In the genomic region with DNA sequence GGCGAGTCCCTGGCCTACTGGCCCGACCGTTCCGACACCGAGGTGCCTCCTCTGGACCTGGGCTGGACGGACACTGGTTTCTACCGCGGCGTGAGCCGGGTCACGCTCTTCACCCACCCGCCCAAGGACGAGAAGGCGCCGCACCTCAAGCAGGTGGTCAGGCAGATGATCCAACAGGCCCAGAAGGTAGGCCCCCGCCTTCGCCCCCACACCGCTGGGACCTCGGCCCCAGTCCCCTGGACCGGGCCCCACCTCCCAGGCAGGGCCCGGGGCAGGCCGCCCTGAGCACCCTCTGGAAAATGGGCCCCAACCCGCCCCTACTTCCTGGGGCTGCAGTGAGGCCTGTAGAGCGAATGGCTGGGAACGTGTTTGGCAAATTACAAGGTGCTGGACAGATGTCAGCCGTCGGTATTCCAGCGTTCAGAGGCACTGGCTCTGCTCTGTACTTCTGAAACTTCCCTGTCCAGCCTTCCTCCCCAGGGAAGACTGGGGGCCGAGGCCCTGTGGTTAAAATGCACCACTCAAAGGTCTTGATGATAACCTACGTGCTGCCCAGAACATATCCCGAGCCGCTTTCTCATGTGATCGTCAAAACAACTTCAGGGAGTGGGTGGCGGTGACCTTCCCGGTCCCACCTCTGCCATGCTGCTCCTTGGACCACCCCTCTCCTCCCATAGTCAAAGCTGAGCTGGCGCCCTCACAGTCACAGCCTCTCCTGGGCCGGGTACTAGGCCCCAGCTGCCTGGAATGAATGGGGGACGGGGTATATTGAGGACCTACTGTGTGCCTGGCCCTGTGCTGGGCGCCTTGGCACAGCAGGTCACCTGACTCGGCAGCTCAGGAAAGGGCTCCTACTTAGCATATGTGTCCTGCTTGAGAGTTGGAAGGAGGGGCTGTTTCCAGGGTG, we compare ENCODE assay signal across 10 cellular contexts. TPM values are rescaled to one million over a fixed set of nuclear protein-coding genes. Genes with fewer than 3 reads are reported as not detected.
DNase-seq lines count a peak whose midpoint lies in the region; ATAC-seq and TF ChIP-seq lines count a peak whose summit lies in the region.
"Had no signal": no experiment of that assay in that cellular context is flagged by ENCODE, and none has a peak within 500 bp of the region (broad histone marks: within the 10 kb centered on the region; RNA-seq: fewer than 3 reads in every experiment).

No MANE protein-coding gene starts in this region.

- H3K9me3 ChIP-seq in HCT116 (ENCODE audit: control insufficient read depth in 1 of 2, insufficient read depth in 1 of 2, low read depth in 1 of 2, low read length in 2 of 2) (no peaks in the 10 kb centered on the region), T-helper 17 cell (ENCODE audit: control insufficient read depth, low read length, poor library complexity, severe bottlenecking) (no peaks in the 10 kb centered on the region), hepatocyte (ENCODE audit: low read depth) (no peaks in the 10 kb centered on the region), prostate gland (no peaks in the 10 kb centered on the region)
- H3K9me3 ChIP-seq: SJSA1 had no signal

- H4K20me1 ChIP-seq in HCT116 (ENCODE audit: insufficient read depth) (no peaks in the 10 kb centered on the region), hepatocyte (ENCODE audit: insufficient read depth, poor library complexity, severe bottlenecking) (no peaks in the 10 kb centered on the region)

- no peak for TF ChIP-seq POLR2A in HCT116 (IDR thresholded peaks at IDR 0.05; ENCODE audit: borderline replicate concordance, extremely low read depth, insufficient read depth, insufficient read length)
- TF ChIP-seq POLR2A in prostate gland (IDR thresholded peaks at IDR 0.05), result no peak

- H3K27ac ChIP-seq in HCT116 (ENCODE audit: low read depth, low read length) (peak overlapping the region; percentile 66), hepatocyte (peak overlapping the region; percentile 84), prostate gland (peak overlapping the region; percentile 82 to 90)
- H3K27ac ChIP-seq: SJSA1 had no signal

- peak overlapping the region; percentile 89 for H3K9ac ChIP-seq in HCT116 (ENCODE audit: low read length)

- H2AFZ ChIP-seq in HCT116 (ENCODE audit: low read depth, low read length, poor library complexity, severe bottlenecking) (no peak overlapping the region), hepatocyte (peak overlapping the region; percentile 17)

- BruUV-seq in HCT116 (replicated peaks; lab: Mats Ljungman, UMichigan), result no TSS peak

- peaks cover 54% of the 10 kb centered on the region for H3K79me2 ChIP-seq in HCT116 (ENCODE audit: insufficient read depth, low read length)
- H3K79me2 ChIP-seq in hepatocyte, result peaks cover 26% of the 10 kb centered on the region

- intact Hi-C loops in HCT116 (cut with micrococcal nuclease) (no loop called here), prostate gland (cut with DNase I) (no loop called here)

- H3K4me3 ChIP-seq in HCT116 (replicated peaks in 1 of 2; ENCODE audit: low read depth in 1 of 2, low read length in 2 of 2) (peak overlapping the region; percentile 73 to 90), hepatocyte (peak overlapping the region; percentile 18), prostate gland (peak overlapping the region; percentile 44 to 56)
- H3K4me3 ChIP-seq: SJSA1 had no signal

- H3K4me1 ChIP-seq in HCT116 (ENCODE audit: control insufficient read depth in 1 of 2, insufficient read depth in 2 of 2, low read length in 2 of 2) (peaks cover 20 to 38% of the 10 kb centered on the region in 2 experiments), hepatocyte (ENCODE audit: insufficient read depth) (peaks cover 47% of the 10 kb centered on the region), prostate gland (replicated peaks) (peaks cover 11% of the 10 kb centered on the region)
- H3K4me1 ChIP-seq: SJSA1 had no signal

- 44% methylated on average over 25 of the region's 40 CpGs for WGBS in hepatocyte (ENCODE audit: low lambda C conversion rate, missing lambda C conversion rate)
- WGBS in prostate gland, result 29% methylated on average over 35 of the region's 40 CpGs

- no peak for TF ChIP-seq RAD21 in HCT116 (IDR thresholded peaks at IDR 0.05; ENCODE audit: low read depth)

- TF ChIP-seq CTCF in HCT116 (IDR thresholded peaks at IDR 0.05 in 2 of 3, conservative IDR thresholded peaks at IDR 0.05 in 1 of 3; ENCODE audit: borderline replicate concordance in 1 of 3, insufficient read depth in 1 of 3, low read depth in 2 of 3, low read length in 2 of 3), result no peak
- no peak for TF ChIP-seq CTCF in hepatocyte (IDR thresholded peaks at IDR 0.05; ENCODE audit: poor library complexity)
- TF ChIP-seq CTCF in prostate gland (IDR thresholded peaks at IDR 0.05), result no peak

- peak; percentile 23 for ATAC-seq in HCT116
- no peak for ATAC-seq in T-helper 17 cell
- ATAC-seq in HG02588 (IDR thresholded peaks at IDR 0.05; ENCODE audit: unreplicated experiment), result no peak
- no peak for ATAC-seq in HG03025 (IDR thresholded peaks at IDR 0.05; ENCODE audit: low FRiP score, unreplicated experiment)

- H3K27me3 Mint-ChIP-seq in T-helper 17 cell, result peaks cover 52% of the 10 kb centered on the region

- H3K4me3 Mint-ChIP-seq in T-helper 17 cell, result peak overlapping the region; percentile 36

- H3K9me2 ChIP-seq in HCT116 (ENCODE audit: insufficient read depth) (no peaks in the 10 kb centered on the region), hepatocyte (replicated peaks; ENCODE audit: insufficient read depth) (no peaks in the 10 kb centered on the region)

- H3K27me3 ChIP-seq in HCT116 (ENCODE audit: insufficient read depth, low read length) (no peaks in the 10 kb centered on the region), hepatocyte (peaks cover 9% of the 10 kb centered on the region), prostate gland (replicated peaks; ENCODE audit: insufficient read depth) (no peaks in the 10 kb centered on the region)
- H3K27me3 ChIP-seq: SJSA1 had no signal

- no peak for DNase-seq in HCT116 (ENCODE audit: low read depth, low spot score)
- no peak for DNase-seq in T-helper 17 cell
- peak; percentile 44 for DNase-seq in hepatocyte (ENCODE audit: low spot score)
- no peak for DNase-seq in prostate gland (ENCODE audit: low spot score)
- no peak for DNase-seq in KG1 (lab: John Stamatoyannopoulos, UW)
- DNase-seq in DMS 273 (lab: John Stamatoyannopoulos, UW; ENCODE audit: unreplicated experiment), result no peak
- DNase-seq: NCI-H1694 had no signal

- POLR2A ChIA-PET in HCT116 (lab: Charles Lee), result no interaction called here

- H3K4me1 Mint-ChIP-seq in T-helper 17 cell, result peaks cover 4% of the 10 kb centered on the region

- RAD21 ChIA-PET in HCT116 (lab: Charles Lee; ENCODE audit: low non-redundant PET in 1 of 2, low total read pairs in 2 of 2, uncharacterized antibody in 2 of 2, unreplicated experiment in 2 of 2), result no interaction called here

- H3K36me3 ChIP-seq in HCT116 (ENCODE audit: control insufficient read depth in 1 of 2, insufficient read depth in 2 of 2, low read length in 2 of 2) (peaks cover 3 to 6% of the 10 kb centered on the region in 2 experiments; a peak in 2 of 4 replicates), hepatocyte (replicated peaks; ENCODE audit: insufficient read depth, low read depth) (no peaks in the 10 kb centered on the region), prostate gland (no peaks in the 10 kb centered on the region)
- H3K36me3 ChIP-seq: SJSA1 had no signal

- H3K36me3 Mint-ChIP-seq in T-helper 17 cell (ENCODE audit: low read depth), result no peaks in the 10 kb centered on the region

- CTCF ChIA-PET in HCT116 (lab: Charles Lee), result interaction anchor here (2.1 kb wide), 1 partner anchor 29 kb away, joined by 6 read pairs; no protein-coding TSS in a partner anchor

- no peak overlapping the region for H3K27ac Mint-ChIP-seq in T-helper 17 cell

- peak overlapping the region; percentile 98 for H3K4me2 ChIP-seq in HCT116 (ENCODE audit: low read length)
- peak overlapping the region; percentile 79 for H3K4me2 ChIP-seq in hepatocyte

TF ChIP-seq in HCT116, 20 proteins besides CTCF, POLR2A, EP300 and RAD21:
- TF ChIP-seq, protein P1, sequence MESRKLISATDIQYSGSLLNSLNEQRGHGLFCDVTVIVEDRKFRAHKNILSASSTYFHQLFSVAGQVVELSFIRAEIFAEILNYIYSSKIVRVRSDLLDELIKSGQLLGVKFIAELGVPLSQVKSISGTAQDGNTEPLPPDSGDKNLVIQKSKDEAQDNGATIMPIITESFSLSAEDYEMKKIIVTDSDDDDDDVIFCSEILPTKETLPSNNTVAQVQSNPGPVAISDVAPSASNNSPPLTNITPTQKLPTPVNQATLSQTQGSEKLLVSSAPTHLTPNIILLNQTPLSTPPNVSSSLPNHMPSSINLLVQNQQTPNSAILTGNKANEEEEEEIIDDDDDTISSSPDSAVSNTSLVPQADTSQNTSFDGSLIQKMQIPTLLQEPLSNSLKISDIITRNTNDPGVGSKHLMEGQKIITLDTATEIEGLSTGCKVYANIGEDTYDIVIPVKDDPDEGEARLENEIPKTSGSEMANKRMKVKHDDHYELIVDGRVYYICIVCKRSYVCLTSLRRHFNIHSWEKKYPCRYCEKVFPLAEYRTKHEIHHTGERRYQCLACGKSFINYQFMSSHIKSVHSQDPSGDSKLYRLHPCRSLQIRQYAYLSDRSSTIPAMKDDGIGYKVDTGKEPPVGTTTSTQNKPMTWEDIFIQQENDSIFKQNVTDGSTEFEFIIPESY (IDR thresholded peaks at IDR 0.05; ENCODE audit: extremely low read depth, insufficient replicate concordance, low read length), result no peak
- TF ChIP-seq JUND (IDR thresholded peaks at IDR 0.05) (no peak), SIN3A (IDR thresholded peaks at IDR 0.05; ENCODE audit: low read depth) (no peak), EGR1 (IDR thresholded peaks at IDR 0.05; ENCODE audit: low read depth) (no peak), ZFX (IDR thresholded peaks at IDR 0.05) (peak; percentile 94)
TF ChIP-seq in HCT116: peak in this region for 1.

RNA-seq across cellular contexts. Expression of a gene that starts 0.8 kb away (rescaled TPM):
- 24.5 TPM for total RNA-seq in HCT116 (2021; ENCODE audit: unreplicated experiment)
- 10.8 and 12.4 TPM in 2 replicates for polyA plus RNA-seq in HCT116 (2012)
- 1 to 10 TPM; 1.6 to 2.1 TPM for total RNA-seq in T-helper 17 cell
- 10.4 and 12.8 TPM in 2 replicates for total RNA-seq in hepatocyte
- 10.8 and 16.5 TPM in 2 replicates for polyA plus RNA-seq in hepatocyte
- 10 to 100 TPM; 26.2 to 28.6 TPM for total RNA-seq in prostate gland
- total RNA-seq: SJSA1 had no signal

RNA-seq across cellular contexts. Expression of a gene that starts 35.4 kb away (rescaled TPM):
- not detected for total RNA-seq in HCT116 (2021; ENCODE audit: unreplicated experiment)
- polyA plus RNA-seq in HCT116 (2012), result not detected in 2 replicates
- total RNA-seq in T-helper 17 cell, result 10 to 100 TPM in 1 of 2 donors, 1 to 10 TPM in 1; 7.2 to 22.5 TPM
- total RNA-seq in hepatocyte, result not detected in 2 replicates
- not detected in 2 replicates for polyA plus RNA-seq in hepatocyte
- total RNA-seq in prostate gland, result not detected
- total RNA-seq: SJSA1 had no signal

Comparison
In these comparisons a context has a peak if more than half of its experiments do, and no peak if none do; other contexts are left out.
1. H3K4me3 ChIP-seq: peak in every context shown above with its lines; median percentile 82 in HCT116; 50 in prostate gland; 18 in hepatocyte.